ENCODE assay signal across 1 cellular context in the genomic region with DNA sequence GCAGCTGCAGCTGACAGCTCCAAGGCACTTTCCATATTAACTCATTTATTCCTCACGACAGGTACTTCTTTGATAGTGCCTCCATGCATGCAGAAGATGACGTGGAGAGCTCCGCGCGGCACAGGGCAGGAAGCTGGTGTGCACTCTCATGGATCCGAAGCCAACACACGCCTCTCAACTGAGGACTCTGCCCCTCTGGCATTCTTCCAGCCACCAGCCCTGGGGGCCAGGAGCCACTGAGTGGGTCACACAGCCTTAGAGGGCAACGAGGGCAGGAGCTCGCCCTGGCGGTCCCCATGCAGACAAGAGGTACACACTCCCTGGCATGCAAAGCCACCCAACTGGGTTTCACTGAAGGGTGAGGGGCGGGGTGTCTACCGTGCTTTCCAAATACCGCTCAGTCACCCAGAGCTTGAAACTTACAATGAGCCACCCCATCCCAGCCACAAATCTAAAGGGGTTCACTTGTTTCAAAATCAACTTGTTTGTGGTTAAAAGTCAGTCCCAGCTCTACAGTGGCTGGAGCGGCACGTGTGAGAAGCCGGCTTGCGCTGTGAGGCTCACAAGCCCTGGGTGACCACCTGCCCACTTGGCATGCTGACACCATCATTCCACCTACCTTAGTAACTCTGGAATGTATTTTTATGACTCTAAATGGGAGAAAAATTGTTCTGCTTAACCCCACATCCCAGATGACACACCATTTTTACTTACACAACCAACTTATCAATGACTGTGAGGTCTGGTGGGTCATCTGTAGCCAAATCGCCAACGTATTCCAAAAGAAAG.
TF ChIP-seq lines count a peak whose summit lies in the region.

No MANE protein-coding gene starts in this region.

TF ChIP-seq in IMR-90, 13 proteins besides CTCF, POLR2A, EP300 and RAD21:
- TF ChIP-seq BHLHE40 (IDR thresholded peaks at IDR 0.05; ENCODE audit: low read depth, low read length) (no peak), RFX5 (IDR thresholded peaks at IDR 0.05; ENCODE audit: low read depth, low read length) (no peak), NFE2L2 (IDR thresholded peaks at IDR 0.05; ENCODE audit: low read depth, low read length) (no peak), CEBPB (IDR thresholded peaks at IDR 0.05; ENCODE audit: low read depth, low read length) (no peak), USF2 (IDR thresholded peaks at IDR 0.05; ENCODE audit: low read depth, low read length) (no peak), CHD1 (IDR thresholded peaks at IDR 0.05; ENCODE audit: low read depth, low read length) (no peak), MAZ (IDR thresholded peaks at IDR 0.05; ENCODE audit: borderline replicate concordance, low read depth, low read length) (no peak), RCOR1 (IDR thresholded peaks at IDR 0.05; ENCODE audit: insufficient replicate concordance, low read length) (no peak), MAFK (IDR thresholded peaks at IDR 0.05; ENCODE audit: low read depth, low read length) (no peak), SMC3 (IDR thresholded peaks at IDR 0.05; ENCODE audit: low read depth, low read length) (no peak), MXI1 (IDR thresholded peaks at IDR 0.05; ENCODE audit: borderline replicate concordance, low read depth, low read length) (no peak), FOS (IDR thresholded peaks at IDR 0.05; ENCODE audit: low read depth, low read length) (no peak)
- TF ChIP-seq, protein P1, sequence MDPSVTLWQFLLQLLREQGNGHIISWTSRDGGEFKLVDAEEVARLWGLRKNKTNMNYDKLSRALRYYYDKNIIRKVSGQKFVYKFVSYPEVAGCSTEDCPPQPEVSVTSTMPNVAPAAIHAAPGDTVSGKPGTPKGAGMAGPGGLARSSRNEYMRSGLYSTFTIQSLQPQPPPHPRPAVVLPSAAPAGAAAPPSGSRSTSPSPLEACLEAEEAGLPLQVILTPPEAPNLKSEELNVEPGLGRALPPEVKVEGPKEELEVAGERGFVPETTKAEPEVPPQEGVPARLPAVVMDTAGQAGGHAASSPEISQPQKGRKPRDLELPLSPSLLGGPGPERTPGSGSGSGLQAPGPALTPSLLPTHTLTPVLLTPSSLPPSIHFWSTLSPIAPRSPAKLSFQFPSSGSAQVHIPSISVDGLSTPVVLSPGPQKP (IDR thresholded peaks at IDR 0.05; ENCODE audit: borderline replicate concordance, low read depth, low read length) = no peak
